In the genomic region with DNA sequence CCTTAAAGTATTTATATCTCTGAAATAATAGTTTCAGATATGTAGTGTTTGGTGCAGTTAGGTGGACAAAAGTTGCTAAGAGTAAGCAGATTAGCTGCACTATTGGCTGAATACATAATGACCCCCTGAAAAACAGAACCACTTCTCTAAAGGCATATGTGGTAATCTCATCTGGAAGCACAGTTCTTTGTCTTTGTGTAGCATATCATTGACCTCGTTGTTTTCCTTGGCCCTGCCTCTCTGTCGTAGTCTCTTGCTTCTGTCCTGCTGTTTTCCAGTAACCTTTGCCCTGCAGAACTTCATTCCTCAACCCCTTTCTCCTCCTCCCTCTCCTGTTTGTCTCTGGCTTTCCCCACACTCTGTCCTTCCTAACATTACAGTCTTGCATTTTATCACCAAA, we compare ENCODE assay signal across 1 cellular context.
TF ChIP-seq lines count a peak whose summit lies in the region.

No MANE protein-coding gene starts in this region.

TF ChIP-seq in HepG2, 621 proteins besides CTCF, POLR2A, EP300 and RAD21 (continued from another document and continues in another):
- no peak for TF ChIP-seq ETV5 (CRISPR knock-in tag; IDR thresholded peaks at IDR 0.05; ENCODE audit: borderline replicate concordance)
- peak; percentile 51; the same call in 1 of the 2 replicates for TF ChIP-seq RARA (CRISPR knock-in tag; IDR thresholded peaks at IDR 0.05)
- peak; percentile 9; the same call in 1 of the 2 replicates for TF ChIP-seq CEBPG (CRISPR knock-in tag; IDR thresholded peaks at IDR 0.05)
- TF ChIP-seq ZNF839 (CRISPR knock-in tag; IDR thresholded peaks at IDR 0.05; ENCODE audit: borderline replicate concordance) = no peak
- no peak for TF ChIP-seq ZNF549 (CRISPR knock-in tag; IDR thresholded peaks at IDR 0.05)
- TF ChIP-seq FIP1L1 (IDR thresholded peaks at IDR 0.05; ENCODE audit: borderline replicate concordance, insufficient read depth, low read depth, low read length) = no peak
- TF ChIP-seq, protein P1, sequence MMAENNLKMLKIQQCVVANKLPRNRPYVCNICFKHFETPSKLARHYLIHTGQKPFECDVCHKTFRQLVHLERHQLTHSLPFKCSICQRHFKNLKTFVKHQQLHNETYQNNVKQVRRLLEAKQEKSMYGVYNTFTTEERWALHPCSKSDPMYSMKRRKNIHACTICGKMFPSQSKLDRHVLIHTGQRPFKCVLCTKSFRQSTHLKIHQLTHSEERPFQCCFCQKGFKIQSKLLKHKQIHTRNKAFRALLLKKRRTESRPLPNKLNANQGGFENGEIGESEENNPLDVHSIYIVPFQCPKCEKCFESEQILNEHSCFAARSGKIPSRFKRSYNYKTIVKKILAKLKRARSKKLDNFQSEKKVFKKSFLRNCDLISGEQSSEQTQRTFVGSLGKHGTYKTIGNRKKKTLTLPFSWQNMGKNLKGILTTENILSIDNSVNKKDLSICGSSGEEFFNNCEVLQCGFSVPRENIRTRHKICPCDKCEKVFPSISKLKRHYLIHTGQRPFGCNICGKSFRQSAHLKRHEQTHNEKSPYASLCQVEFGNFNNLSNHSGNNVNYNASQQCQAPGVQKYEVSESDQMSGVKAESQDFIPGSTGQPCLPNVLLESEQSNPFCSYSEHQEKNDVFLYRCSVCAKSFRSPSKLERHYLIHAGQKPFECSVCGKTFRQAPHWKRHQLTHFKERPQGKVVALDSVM (CRISPR knock-in tag; IDR thresholded peaks at IDR 0.05) = 0 out of 2 replicates have a peak, but pooled peaks have one; percentile 13
- TF ChIP-seq RXRB (CRISPR knock-in tag; IDR thresholded peaks at IDR 0.05; ENCODE audit: borderline replicate concordance) = peak; percentile 69
- TF ChIP-seq KAT8 (CRISPR knock-in tag; IDR thresholded peaks at IDR 0.05) = no peak
- TF ChIP-seq ISX (CRISPR knock-in tag; conservative IDR thresholded peaks at IDR 0.05) = no peak
- TF ChIP-seq SIN3A (IDR thresholded peaks at IDR 0.05; ENCODE audit: borderline replicate concordance, low read depth, low read length) = no peak
- no peak; the same call in 1 of the 2 replicates for TF ChIP-seq FOXA3 (CRISPR knock-in tag; IDR thresholded peaks at IDR 0.05)
- no peak for TF ChIP-seq SOX6 (IDR thresholded peaks at IDR 0.05)
- TF ChIP-seq SOX6 (CRISPR knock-in tag; IDR thresholded peaks at IDR 0.05) = peak; percentile 83
- TF ChIP-seq GZF1 (CRISPR knock-in tag; IDR thresholded peaks at IDR 0.05) = no peak
- TF ChIP-seq GTF3A (CRISPR knock-in tag; conservative IDR thresholded peaks at IDR 0.05) = no peak
- TF ChIP-seq SALL1 (CRISPR knock-in tag; IDR thresholded peaks at IDR 0.05) = peak; percentile 39; the same call in 1 of the 2 replicates
- TF ChIP-seq GATAD2A (CRISPR knock-in tag; IDR thresholded peaks at IDR 0.05) = peak; percentile 66
- TF ChIP-seq SOX13 (IDR thresholded peaks at IDR 0.05) = peak; percentile 35; the same call in 1 of the 2 replicates
- TF ChIP-seq SOX13 (CRISPR knock-in tag; conservative IDR thresholded peaks at IDR 0.05 in 1 of 2, IDR thresholded peaks at IDR 0.05 in 1 of 2) = peak in 1 of 2 experiments; percentile 86; a peak in 2 of 4 replicates
- TF ChIP-seq, protein P2, sequence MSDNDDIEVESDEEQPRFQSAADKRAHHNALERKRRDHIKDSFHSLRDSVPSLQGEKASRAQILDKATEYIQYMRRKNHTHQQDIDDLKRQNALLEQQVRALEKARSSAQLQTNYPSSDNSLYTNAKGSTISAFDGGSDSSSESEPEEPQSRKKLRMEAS (IDR thresholded peaks at IDR 0.05) = peak; percentile 19; the same call in 1 of the 2 replicates
- no peak for TF ChIP-seq TARDBP (CRISPR knock-in tag; IDR thresholded peaks at IDR 0.05)
- TF ChIP-seq, protein P3, sequence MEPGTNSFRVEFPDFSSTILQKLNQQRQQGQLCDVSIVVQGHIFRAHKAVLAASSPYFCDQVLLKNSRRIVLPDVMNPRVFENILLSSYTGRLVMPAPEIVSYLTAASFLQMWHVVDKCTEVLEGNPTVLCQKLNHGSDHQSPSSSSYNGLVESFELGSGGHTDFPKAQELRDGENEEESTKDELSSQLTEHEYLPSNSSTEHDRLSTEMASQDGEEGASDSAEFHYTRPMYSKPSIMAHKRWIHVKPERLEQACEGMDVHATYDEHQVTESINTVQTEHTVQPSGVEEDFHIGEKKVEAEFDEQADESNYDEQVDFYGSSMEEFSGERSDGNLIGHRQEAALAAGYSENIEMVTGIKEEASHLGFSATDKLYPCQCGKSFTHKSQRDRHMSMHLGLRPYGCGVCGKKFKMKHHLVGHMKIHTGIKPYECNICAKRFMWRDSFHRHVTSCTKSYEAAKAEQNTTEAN (CRISPR knock-in tag; conservative IDR thresholded peaks at IDR 0.05) = no peak
- no peak for TF ChIP-seq ZNF253 (CRISPR knock-in tag; IDR thresholded peaks at IDR 0.05; ENCODE audit: borderline replicate concordance)
- no peak for TF ChIP-seq HNRNPUL1 (IDR thresholded peaks at IDR 0.05; ENCODE audit: low read depth, low read length)
- TF ChIP-seq SP5 (CRISPR knock-in tag; IDR thresholded peaks at IDR 0.05; ENCODE audit: borderline replicate concordance, low read depth) = 0 out of 2 replicates have a peak, but pooled peaks have one; percentile 27
- TF ChIP-seq ZNF879 (CRISPR knock-in tag; IDR thresholded peaks at IDR 0.05) = no peak
- TF ChIP-seq GATAD1 (CRISPR knock-in tag; IDR thresholded peaks at IDR 0.05) = no peak
- peak; percentile 46; the same call in 1 of the 2 replicates for TF ChIP-seq SAP130 (CRISPR knock-in tag; IDR thresholded peaks at IDR 0.05; ENCODE audit: low read depth)
- TF ChIP-seq DNMT3B (CRISPR knock-in tag; conservative IDR thresholded peaks at IDR 0.05) = no peak
- no peak for TF ChIP-seq SP140L (CRISPR knock-in tag; IDR thresholded peaks at IDR 0.05; ENCODE audit: borderline replicate concordance)
- TF ChIP-seq SNRNP70 (IDR thresholded peaks at IDR 0.05; ENCODE audit: low read depth, low read length) = no peak
- TF ChIP-seq, protein P4, sequence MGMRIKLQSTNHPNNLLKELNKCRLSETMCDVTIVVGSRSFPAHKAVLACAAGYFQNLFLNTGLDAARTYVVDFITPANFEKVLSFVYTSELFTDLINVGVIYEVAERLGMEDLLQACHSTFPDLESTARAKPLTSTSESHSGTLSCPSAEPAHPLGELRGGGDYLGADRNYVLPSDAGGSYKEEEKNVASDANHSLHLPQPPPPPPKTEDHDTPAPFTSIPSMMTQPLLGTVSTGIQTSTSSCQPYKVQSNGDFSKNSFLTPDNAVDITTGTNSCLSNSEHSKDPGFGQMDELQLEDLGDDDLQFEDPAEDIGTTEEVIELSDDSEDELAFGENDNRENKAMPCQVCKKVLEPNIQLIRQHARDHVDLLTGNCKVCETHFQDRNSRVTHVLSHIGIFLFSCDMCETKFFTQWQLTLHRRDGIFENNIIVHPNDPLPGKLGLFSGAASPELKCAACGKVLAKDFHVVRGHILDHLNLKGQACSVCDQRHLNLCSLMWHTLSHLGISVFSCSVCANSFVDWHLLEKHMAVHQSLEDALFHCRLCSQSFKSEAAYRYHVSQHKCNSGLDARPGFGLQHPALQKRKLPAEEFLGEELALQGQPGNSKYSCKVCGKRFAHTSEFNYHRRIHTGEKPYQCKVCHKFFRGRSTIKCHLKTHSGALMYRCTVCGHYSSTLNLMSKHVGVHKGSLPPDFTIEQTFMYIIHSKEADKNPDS (CRISPR knock-in tag; IDR thresholded peaks at IDR 0.05) = no peak
- TF ChIP-seq ISL2 (CRISPR knock-in tag; IDR thresholded peaks at IDR 0.05) = no peak
- no peak for TF ChIP-seq ZSCAN12 (CRISPR knock-in tag; IDR thresholded peaks at IDR 0.05)
- TF ChIP-seq, protein P5, sequence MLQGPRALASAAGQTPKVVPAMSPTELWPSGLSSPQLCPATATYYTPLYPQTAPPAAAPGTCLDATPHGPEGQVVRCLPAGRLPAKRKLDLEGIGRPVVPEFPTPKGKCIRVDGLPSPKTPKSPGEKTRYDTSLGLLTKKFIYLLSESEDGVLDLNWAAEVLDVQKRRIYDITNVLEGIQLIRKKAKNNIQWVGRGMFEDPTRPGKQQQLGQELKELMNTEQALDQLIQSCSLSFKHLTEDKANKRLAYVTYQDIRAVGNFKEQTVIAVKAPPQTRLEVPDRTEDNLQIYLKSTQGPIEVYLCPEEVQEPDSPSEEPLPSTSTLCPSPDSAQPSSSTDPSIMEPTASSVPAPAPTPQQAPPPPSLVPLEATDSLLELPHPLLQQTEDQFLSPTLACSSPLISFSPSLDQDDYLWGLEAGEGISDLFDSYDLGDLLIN (CRISPR knock-in tag; IDR thresholded peaks at IDR 0.05; ENCODE audit: borderline replicate concordance) = no peak
- peak; percentile 89 for TF ChIP-seq PPARG (CRISPR knock-in tag; conservative IDR thresholded peaks at IDR 0.05)
- TF ChIP-seq TEAD3 (CRISPR knock-in tag; optimal IDR thresholded peaks at IDR 0.05; ENCODE audit: borderline replicate concordance) = peak; percentile 36
- no peak for TF ChIP-seq ZNF367 (CRISPR knock-in tag; IDR thresholded peaks at IDR 0.05; ENCODE audit: borderline replicate concordance)
- TF ChIP-seq, protein P6, sequence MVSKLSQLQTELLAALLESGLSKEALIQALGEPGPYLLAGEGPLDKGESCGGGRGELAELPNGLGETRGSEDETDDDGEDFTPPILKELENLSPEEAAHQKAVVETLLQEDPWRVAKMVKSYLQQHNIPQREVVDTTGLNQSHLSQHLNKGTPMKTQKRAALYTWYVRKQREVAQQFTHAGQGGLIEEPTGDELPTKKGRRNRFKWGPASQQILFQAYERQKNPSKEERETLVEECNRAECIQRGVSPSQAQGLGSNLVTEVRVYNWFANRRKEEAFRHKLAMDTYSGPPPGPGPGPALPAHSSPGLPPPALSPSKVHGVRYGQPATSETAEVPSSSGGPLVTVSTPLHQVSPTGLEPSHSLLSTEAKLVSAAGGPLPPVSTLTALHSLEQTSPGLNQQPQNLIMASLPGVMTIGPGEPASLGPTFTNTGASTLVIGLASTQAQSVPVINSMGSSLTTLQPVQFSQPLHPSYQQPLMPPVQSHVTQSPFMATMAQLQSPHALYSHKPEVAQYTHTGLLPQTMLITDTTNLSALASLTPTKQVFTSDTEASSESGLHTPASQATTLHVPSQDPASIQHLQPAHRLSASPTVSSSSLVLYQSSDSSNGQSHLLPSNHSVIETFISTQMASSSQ (IDR thresholded peaks at IDR 0.05; ENCODE audit: low read depth) = no peak
- TF ChIP-seq, protein P6 (CRISPR knock-in tag; IDR thresholded peaks at IDR 0.05; ENCODE audit: borderline replicate concordance) = no peak
- TF ChIP-seq SP1 (IDR thresholded peaks at IDR 0.05) = no peak
- no peak for TF ChIP-seq SP1 (CRISPR knock-in tag; IDR thresholded peaks at IDR 0.05)
- no peak for TF ChIP-seq RARG (CRISPR knock-in tag; IDR thresholded peaks at IDR 0.05; ENCODE audit: low read depth)
- peak; percentile 68 for TF ChIP-seq HNF4A (CRISPR knock-in tag; IDR thresholded peaks at IDR 0.05)
- no peak for TF ChIP-seq NAIF1 (CRISPR knock-in tag; IDR thresholded peaks at IDR 0.05; ENCODE audit: borderline replicate concordance)
- no peak for TF ChIP-seq FOXC1 (CRISPR knock-in tag; IDR thresholded peaks at IDR 0.05; ENCODE audit: borderline replicate concordance)
- TF ChIP-seq, protein P7, sequence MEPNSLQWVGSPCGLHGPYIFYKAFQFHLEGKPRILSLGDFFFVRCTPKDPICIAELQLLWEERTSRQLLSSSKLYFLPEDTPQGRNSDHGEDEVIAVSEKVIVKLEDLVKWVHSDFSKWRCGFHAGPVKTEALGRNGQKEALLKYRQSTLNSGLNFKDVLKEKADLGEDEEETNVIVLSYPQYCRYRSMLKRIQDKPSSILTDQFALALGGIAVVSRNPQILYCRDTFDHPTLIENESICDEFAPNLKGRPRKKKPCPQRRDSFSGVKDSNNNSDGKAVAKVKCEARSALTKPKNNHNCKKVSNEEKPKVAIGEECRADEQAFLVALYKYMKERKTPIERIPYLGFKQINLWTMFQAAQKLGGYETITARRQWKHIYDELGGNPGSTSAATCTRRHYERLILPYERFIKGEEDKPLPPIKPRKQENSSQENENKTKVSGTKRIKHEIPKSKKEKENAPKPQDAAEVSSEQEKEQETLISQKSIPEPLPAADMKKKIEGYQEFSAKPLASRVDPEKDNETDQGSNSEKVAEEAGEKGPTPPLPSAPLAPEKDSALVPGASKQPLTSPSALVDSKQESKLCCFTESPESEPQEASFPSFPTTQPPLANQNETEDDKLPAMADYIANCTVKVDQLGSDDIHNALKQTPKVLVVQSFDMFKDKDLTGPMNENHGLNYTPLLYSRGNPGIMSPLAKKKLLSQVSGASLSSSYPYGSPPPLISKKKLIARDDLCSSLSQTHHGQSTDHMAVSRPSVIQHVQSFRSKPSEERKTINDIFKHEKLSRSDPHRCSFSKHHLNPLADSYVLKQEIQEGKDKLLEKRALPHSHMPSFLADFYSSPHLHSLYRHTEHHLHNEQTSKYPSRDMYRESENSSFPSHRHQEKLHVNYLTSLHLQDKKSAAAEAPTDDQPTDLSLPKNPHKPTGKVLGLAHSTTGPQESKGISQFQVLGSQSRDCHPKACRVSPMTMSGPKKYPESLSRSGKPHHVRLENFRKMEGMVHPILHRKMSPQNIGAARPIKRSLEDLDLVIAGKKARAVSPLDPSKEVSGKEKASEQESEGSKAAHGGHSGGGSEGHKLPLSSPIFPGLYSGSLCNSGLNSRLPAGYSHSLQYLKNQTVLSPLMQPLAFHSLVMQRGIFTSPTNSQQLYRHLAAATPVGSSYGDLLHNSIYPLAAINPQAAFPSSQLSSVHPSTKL (CRISPR knock-in tag; IDR thresholded peaks at IDR 0.05) = peak; percentile 64
- TF ChIP-seq, protein P8, sequence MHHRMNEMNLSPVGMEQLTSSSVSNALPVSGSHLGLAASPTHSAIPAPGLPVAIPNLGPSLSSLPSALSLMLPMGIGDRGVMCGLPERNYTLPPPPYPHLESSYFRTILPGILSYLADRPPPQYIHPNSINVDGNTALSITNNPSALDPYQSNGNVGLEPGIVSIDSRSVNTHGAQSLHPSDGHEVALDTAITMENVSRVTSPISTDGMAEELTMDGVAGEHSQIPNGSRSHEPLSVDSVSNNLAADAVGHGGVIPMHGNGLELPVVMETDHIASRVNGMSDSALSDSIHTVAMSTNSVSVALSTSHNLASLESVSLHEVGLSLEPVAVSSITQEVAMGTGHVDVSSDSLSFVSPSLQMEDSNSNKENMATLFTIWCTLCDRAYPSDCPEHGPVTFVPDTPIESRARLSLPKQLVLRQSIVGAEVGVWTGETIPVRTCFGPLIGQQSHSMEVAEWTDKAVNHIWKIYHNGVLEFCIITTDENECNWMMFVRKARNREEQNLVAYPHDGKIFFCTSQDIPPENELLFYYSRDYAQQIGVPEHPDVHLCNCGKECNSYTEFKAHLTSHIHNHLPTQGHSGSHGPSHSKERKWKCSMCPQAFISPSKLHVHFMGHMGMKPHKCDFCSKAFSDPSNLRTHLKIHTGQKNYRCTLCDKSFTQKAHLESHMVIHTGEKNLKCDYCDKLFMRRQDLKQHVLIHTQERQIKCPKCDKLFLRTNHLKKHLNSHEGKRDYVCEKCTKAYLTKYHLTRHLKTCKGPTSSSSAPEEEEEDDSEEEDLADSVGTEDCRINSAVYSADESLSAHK (CRISPR knock-in tag; IDR thresholded peaks at IDR 0.05; ENCODE audit: borderline replicate concordance) = no peak
